In genomic region chr1:1115830-1116700, GRCh38 we compare ENCODE assay signal across 8 cellular contexts. TPM values are rescaled to one million over a fixed set of nuclear protein-coding genes. Genes with fewer than 3 reads are reported as not detected.
A peak's percentile ranks its signal among the peaks of the same experiment; 100 is the strongest.
DNase-seq lines count a peak whose midpoint lies in the region; TF ChIP-seq lines count a peak whose summit lies in the region.

Gene C1orf159, minus strand, starts transcription at chr1:1116089. Its CDS starts 24,546 bp downstream, at chr1:1091543.

- WGBS in SK-N-SH (ENCODE audit: low lambda C conversion rate), result under 1% methylated on average over 28 of the region's 124 CpGs

- peak within 1 kb of the TSS; percentile 48 for H3K4me3 ChIP-seq in NB4 (ENCODE audit: low read depth, low read length)
- peak within 1 kb of the TSS; percentile 59 to 60 for H3K4me3 ChIP-seq in SK-N-SH (ENCODE audit: low read depth in 2 of 2, low read length in 1 of 2)

- H3K9me3 ChIP-seq in SK-N-SH, result no peaks in the 10 kb centered on the region

- peak within 1 kb of the TSS; percentile 65; the same call in 1 of the 2 replicates for H2AFZ ChIP-seq in SK-N-SH (ENCODE audit: low read depth)

- H3K9me2 ChIP-seq in SK-N-SH, result no peaks in the 10 kb centered on the region

- DNase-seq in GM03348 (ENCODE audit: low spot score) (peak; percentile 99), HFFc6 (peak; percentile 97), NB4 (ENCODE audit: low read depth) (peak; percentile 96), SK-N-SH (peak; percentile 99), globus pallidus (ENCODE audit: low spot score) (peak; percentile 98), non-pigmented ciliary epithelial cell (ENCODE audit: low read depth) (peak; percentile 82), superior temporal gyrus (ENCODE audit: extremely low spot score) (peak; percentile 98)
- DNase-seq in activated naive CD4-positive, alpha-beta T cell treated with anti-CD3 and anti-CD28 coated beads, Interleukin-2, amount 10 ng/mL, durations not matched to agents 7 days and 5 days, result peak; percentile 99

- no peaks in the 10 kb centered on the region for H3F3A ChIP-seq in SK-N-SH (replicated peaks; ENCODE audit: insufficient read depth)

- H3K27ac ChIP-seq in SK-N-SH (ENCODE audit: low read depth in 2 of 2, low read length in 1 of 2), result peak within 1 kb of the TSS in 1 of 2 experiments; percentile 71; a peak in 1 of 4 replicates

- H3K9me3 Mint-ChIP-seq in HFFc6, result peaks cover 11% of the 10 kb centered on the region
- H3K9me3 Mint-ChIP-seq in activated naive CD4-positive, alpha-beta T cell treated with anti-CD3 and anti-CD28 coated beads, Interleukin-2, amount 10 ng/mL, durations not matched to agents 7 days and 5 days, result peaks cover 16% of the 10 kb centered on the region

- CTCF ChIA-PET in SK-N-SH (lab: Yijun Ruan, JAX), result interaction anchor here (0.8 to 2.7 kb wide), 3 partner anchors 115 to 803 kb away, joined by 3 to 15 read pairs (median 3); partner anchors contain the start of gene TMEM52
- CTCF ChIA-PET in activated naive CD4-positive, alpha-beta T cell treated with anti-CD3 and anti-CD28 coated beads, Interleukin-2, amount 10 ng/mL, durations not matched to agents 7 days and 5 days (lab: Charles Lee), result no interaction called here

- peak; percentile 33 for TF ChIP-seq POLR2A in NB4 (IDR thresholded peaks at IDR 0.05; ENCODE audit: extremely low read depth, insufficient read length)

- peak; percentile 41 for TF ChIP-seq CTCF in HFFc6 (IDR thresholded peaks at IDR 0.05)
- no peak for TF ChIP-seq CTCF in NB4 (IDR thresholded peaks at IDR 0.05; ENCODE audit: low read depth, low read length)
- no peak for TF ChIP-seq CTCF in SK-N-SH (IDR thresholded peaks at IDR 0.05)

- H3K4me1 ChIP-seq in SK-N-SH (ENCODE audit: control insufficient read depth in 1 of 2, insufficient read depth in 2 of 2, low read depth in 1 of 2, low read length in 1 of 2), result peaks cover 0 to 10% of the 10 kb centered on the region in 2 experiments; a peak in 1 of 4 replicates

- TF ChIP-seq RAD21 in SK-N-SH (IDR thresholded peaks at IDR 0.05; ENCODE audit: low read length), result no peak

- peaks cover 20% of the 10 kb centered on the region for H3K36me3 Mint-ChIP-seq in HFFc6 (ENCODE audit: low read depth)
- peaks cover 36% of the 10 kb centered on the region for H3K36me3 Mint-ChIP-seq in activated naive CD4-positive, alpha-beta T cell treated with anti-CD3 and anti-CD28 coated beads, Interleukin-2, amount 10 ng/mL, durations not matched to agents 7 days and 5 days

- POLR2A ChIA-PET in SK-N-SH (lab: Yijun Ruan, JAX), result no interaction called here

- H4K20me1 ChIP-seq in SK-N-SH (ENCODE audit: insufficient read depth), result no peaks in the 10 kb centered on the region

- peak within 1 kb of the TSS; percentile 90 for H3K4me3 Mint-ChIP-seq in HFFc6
- H3K4me3 Mint-ChIP-seq in activated naive CD4-positive, alpha-beta T cell treated with anti-CD3 and anti-CD28 coated beads, Interleukin-2, amount 10 ng/mL, durations not matched to agents 7 days and 5 days, result peak within 1 kb of the TSS; percentile 85

- H3K9ac ChIP-seq in SK-N-SH, result peak within 1 kb of the TSS; percentile 61; the same call in 1 of the 2 replicates

- peak within 1 kb of the TSS; percentile 58 for H3K27ac Mint-ChIP-seq in HFFc6
- peak within 1 kb of the TSS; percentile 87 for H3K27ac Mint-ChIP-seq in activated naive CD4-positive, alpha-beta T cell treated with anti-CD3 and anti-CD28 coated beads, Interleukin-2, amount 10 ng/mL, durations not matched to agents 7 days and 5 days

- H3K4me1 Mint-ChIP-seq in HFFc6 (ENCODE audit: low read depth), result peaks cover 8% of the 10 kb centered on the region; the same call in 1 of the 2 replicates
- peaks cover 17% of the 10 kb centered on the region for H3K4me1 Mint-ChIP-seq in activated naive CD4-positive, alpha-beta T cell treated with anti-CD3 and anti-CD28 coated beads, Interleukin-2, amount 10 ng/mL, durations not matched to agents 7 days and 5 days

- peak within 1 kb of the TSS; percentile 84 for H3K4me2 ChIP-seq in SK-N-SH

- no peaks in the 10 kb centered on the region for H3K36me3 ChIP-seq in SK-N-SH (replicated peaks in 1 of 2; ENCODE audit: control insufficient read depth in 1 of 2, insufficient read depth in 2 of 2, low read length in 1 of 2)

- no peak for TF ChIP-seq EP300 in SK-N-SH (IDR thresholded peaks at IDR 0.05; ENCODE audit: borderline replicate concordance in 1 of 2, low read depth in 1 of 2, low read length in 1 of 2)

- H3K27me3 ChIP-seq in SK-N-SH (ENCODE audit: insufficient read depth), result 0 out of 2 replicates have a peak, but pooled peaks cover 6% of the 10 kb centered on the region

- no peaks in the 10 kb centered on the region for H3K79me2 ChIP-seq in SK-N-SH (ENCODE audit: insufficient read depth)

- peaks cover 20% of the 10 kb centered on the region for H3K27me3 Mint-ChIP-seq in HFFc6 (ENCODE audit: insufficient read depth)
- H3K27me3 Mint-ChIP-seq in activated naive CD4-positive, alpha-beta T cell treated with anti-CD3 and anti-CD28 coated beads, Interleukin-2, amount 10 ng/mL, durations not matched to agents 7 days and 5 days, result peaks cover 41% of the 10 kb centered on the region

TF ChIP-seq in SK-N-SH, 30 proteins besides CTCF, POLR2A, EP300 and RAD21:
- peak; percentile 80; the same call in 1 of the 2 replicates for TF ChIP-seq SIN3A (IDR thresholded peaks at IDR 0.05; ENCODE audit: borderline replicate concordance, low read depth, low read length)
- peak; percentile 95 for TF ChIP-seq CHD2 (IDR thresholded peaks at IDR 0.05; ENCODE audit: low read length, partially characterized antibody)
- peak; percentile 32; the same call in 1 of the 2 replicates for TF ChIP-seq MAX (IDR thresholded peaks at IDR 0.05; ENCODE audit: low read depth)
- TF ChIP-seq ZBTB33 (IDR thresholded peaks at IDR 0.05; ENCODE audit: borderline replicate concordance, low read depth), result peak; percentile 92
- TF ChIP-seq RCOR1 (IDR thresholded peaks at IDR 0.05; ENCODE audit: low read length), result no peak
- TF ChIP-seq NRF1 (IDR thresholded peaks at IDR 0.05; ENCODE audit: low read depth, low read length), result peak; percentile 66
- TF ChIP-seq MXI1 (IDR thresholded peaks at IDR 0.05; ENCODE audit: low read depth, low read length), result peak; percentile 98
- no peak for TF ChIP-seq ELF1 (IDR thresholded peaks at IDR 0.05)

RNA-seq across cellular contexts. Expression of gene C1orf159, which starts in this region (rescaled TPM):
- total RNA-seq in HFFc6 (2021; fragmentation: NEBNext Ultra II Directional; extraction: Animal tissue kit (Norgen Biotek cat#: 25700)), result 10 to 100 TPM in 1 of 6 experiments, 1 to 10 TPM in 5; 8.7 to 10.3 (median 9.6) TPM
- 10.1 and 10.2 TPM in 2 replicates for polyA plus RNA-seq in SK-N-SH (2012; rRNA removed)
- 3.0 and 4.9 TPM in 2 replicates for polyA plus RNA-seq in SK-N-SH (2012; cell fraction: cytosol; rRNA removed)
- 57.7 and 66.0 TPM in 2 replicates for polyA plus RNA-seq in SK-N-SH (2012; cell fraction: nucleus; rRNA removed)
